ENCODE assay signal across 26 cellular contexts in genomic region chr4:169821402-169821801, GRCh38.
DNase-seq lines count a peak whose midpoint lies in the region; TF ChIP-seq lines count a peak whose summit lies in the region.
"Had no signal": no experiment of that assay in that cellular context is flagged by ENCODE, and none has a peak within 500 bp of the region (broad histone marks: within the 10 kb centered on the region; RNA-seq: fewer than 3 reads in every experiment).

No MANE protein-coding gene starts in this region.

- dilution Hi-C loops in mammary epithelial cell (cut with HindIII; ENCODE audit: low sequenced_read_pairs) = no loop called here

- CTCF ChIA-PET in HEK293 (lab: Yijun Ruan, JAX) (no interaction called here), mammary epithelial cell (lab: Charles Lee; ENCODE audit: low non-redundant PET) (no interaction called here)

- H3K27ac ChIP-seq in HEK293 (ENCODE audit: extremely low read depth, low read depth, low read length) = no peak overlapping the region
- H3K27ac ChIP-seq in mammary epithelial cell (ENCODE audit: insufficient read depth, low read depth, low read length) = no peak overlapping the region
- H3K27ac ChIP-seq: 22Rv1; A549; BLaER1; BLaER1 treated with 17β-estradiol and CSF1 and Interleukin-3, amounts not matched to agents 10 nM and 100 nM; C4-2B had no signal

- H3K4me1 ChIP-seq in HEK293 (ENCODE audit: control insufficient read depth, insufficient read depth, low read length) = no peaks in the 10 kb centered on the region
- H3K4me1 ChIP-seq in mammary epithelial cell (ENCODE audit: insufficient read depth, low read length) = no peaks in the 10 kb centered on the region
- H3K4me1 ChIP-seq: A549, BE2C, Caco-2 had no signal

- DNase-seq in mammary epithelial cell = no peak
- DNase-seq: 8988T; ACHN; AML-193; BE2C; C1 segment of cervical spinal cord; Caco-2; Calu3; CD4-positive, alpha-beta memory T cell; CD4-positive, alpha-beta T cell; CD4-positive, CD25-positive, alpha-beta regulatory T cell; CD8-positive, alpha-beta memory T cell; CD8-positive, alpha-beta T cell; COR-L47; DMS 273 treated with DMSO at 0.1 percent for 48 hours; DMS153; DMS79; DMS79 treated with DMSO at 0.1 percent for 48 hours; DND-41; EL had no signal

- intact Hi-C loops in mammary epithelial cell (cut with micrococcal nuclease) = loop anchor here (5.0 kb wide), 1 partner anchor 76 kb away; no protein-coding TSS in a partner anchor

- no peaks in the 10 kb centered on the region for H3K36me3 ChIP-seq in HEK293 (ENCODE audit: control insufficient read depth in 2 of 2, insufficient read depth in 1 of 2, low read length in 2 of 2)
- no peaks in the 10 kb centered on the region for H3K36me3 ChIP-seq in mammary epithelial cell (ENCODE audit: insufficient read depth, low read length)
- H3K36me3 ChIP-seq: BE2C; BLaER1; BLaER1 treated with 17β-estradiol and CSF1 and Interleukin-3, amounts not matched to agents 10 nM and 100 nM had no signal

- no peak overlapping the region for H2AFZ ChIP-seq in mammary epithelial cell (ENCODE audit: low read depth, low read length)

- in situ Hi-C loops in mammary epithelial cell (cut with MboI; ENCODE audit: low sequenced_read_pairs in 2 of 2) = no loop called here

- POLR2A ChIA-PET in HEK293 (lab: Yijun Ruan, JAX) = no interaction called here

- H3K27me3 ChIP-seq in mammary epithelial cell (ENCODE audit: insufficient read depth, low read length) = no peaks in the 10 kb centered on the region
- H3K27me3 ChIP-seq: BE2C, BLaER1 had no signal

- H3K9me3 ChIP-seq in HEK293 (ENCODE audit: control insufficient read depth, insufficient read depth, low read depth, low read length) (no peaks in the 10 kb centered on the region), mammary epithelial cell (replicated peaks; ENCODE audit: insufficient read depth, low read length) (no peaks in the 10 kb centered on the region)
- H3K9me3 ChIP-seq: A549, BE2C, BLaER1, Caco-2 had no signal

- H3K4me3 ChIP-seq in HEK293 (ENCODE audit: low read depth, low read length) = no peak overlapping the region
- no peak overlapping the region for H3K4me3 ChIP-seq in mammary epithelial cell (replicated peaks in 1 of 3; ENCODE audit: insufficient read depth in 1 of 3, low read depth in 2 of 3, low read length in 3 of 3)
- H3K4me3 ChIP-seq: A549; BLaER1; BLaER1 treated with 17β-estradiol and CSF1 and Interleukin-3, amounts not matched to agents 10 nM and 100 nM had no signal

- no peak overlapping the region for H3K4me2 ChIP-seq in mammary epithelial cell (ENCODE audit: insufficient read depth, low read depth, low read length)
- H3K4me2 ChIP-seq: A549; BLaER1; BLaER1 treated with 17β-estradiol and CSF1 and Interleukin-3, amounts not matched to agents 10 nM and 100 nM had no signal

- H4K20me1 ChIP-seq in mammary epithelial cell (ENCODE audit: insufficient read depth, low read length) = no peaks in the 10 kb centered on the region
- H4K20me1 ChIP-seq: BLaER1; BLaER1 treated with 17β-estradiol and CSF1 and Interleukin-3, amounts not matched to agents 10 nM and 100 nM had no signal

- H3K79me2 ChIP-seq in mammary epithelial cell (ENCODE audit: insufficient read depth, low read length) = no peaks in the 10 kb centered on the region

- H3K9ac ChIP-seq in mammary epithelial cell (ENCODE audit: insufficient read depth, low read length) = no peak overlapping the region
- H3K9ac ChIP-seq: BLaER1; BLaER1 treated with 17β-estradiol and CSF1 and Interleukin-3, amounts not matched to agents 10 nM and 100 nM had no signal

- no peak for TF ChIP-seq CTCF in HEK293 (tag by site-specific recombination; IDR thresholded peaks at IDR 0.05)
- no peak for TF ChIP-seq CTCF in mammary epithelial cell (conservative IDR thresholded peaks at IDR 0.05 in 1 of 2, IDR thresholded peaks at IDR 0.05 in 1 of 2; ENCODE audit: extremely low read depth in 1 of 2, insufficient read depth in 1 of 2, low read depth in 1 of 2, low read length in 2 of 2)

- BruUV-seq in mammary epithelial cell (replicated peaks; lab: Mats Ljungman, UMichigan) = no TSS peak

TF ChIP-seq in HEK293, 187 proteins besides CTCF, POLR2A, EP300 and RAD21:
- TF ChIP-seq ZNF362 (tag by site-specific recombination; IDR thresholded peaks at IDR 0.05) (no peak), ZSCAN4 (tag by site-specific recombination; IDR thresholded peaks at IDR 0.05) (no peak), HIC1 (tag by site-specific recombination; IDR thresholded peaks at IDR 0.05) (no peak), KLF9 (tag by site-specific recombination; IDR thresholded peaks at IDR 0.05; ENCODE audit: low read depth) (no peak), YY1 (tag by site-specific recombination; IDR thresholded peaks at IDR 0.05) (no peak), ZNF513 (tag by site-specific recombination; IDR thresholded peaks at IDR 0.05) (peak; percentile 98), ZNF658 (tag by site-specific recombination; IDR thresholded peaks at IDR 0.05) (no peak), ZBTB1 (tag by site-specific recombination; IDR thresholded peaks at IDR 0.05) (no peak)
TF ChIP-seq in HEK293: peak in this region for 1.
